7 cellular contexts compared by ENCODE assay signal in genomic region chr7:72891750-72892149, GRCh38. TPM values are rescaled to one million over a fixed set of nuclear protein-coding genes. Genes with fewer than 3 reads are reported as not detected.
DNase-seq lines count a peak whose midpoint lies in the region; ATAC-seq and TF ChIP-seq lines count a peak whose summit lies in the region.
"Not testable (repeated sequence)": the region's sequence is repeated elsewhere in the genome, so short reads cannot be mapped to it uniquely, and the experiment has no call there.

No MANE protein-coding gene starts in this region.

- CTCF ChIA-PET in activated CD8-positive, alpha-beta T cell treated with anti-CD3 and anti-CD28 coated beads for 36 hours (lab: Charles Lee): not testable (repeated sequence)

- not testable (repeated sequence) for H3K4me1 Mint-ChIP-seq in activated CD8-positive, alpha-beta T cell treated with anti-CD3 and anti-CD28 coated beads for 36 hours (ENCODE audit: low read depth); activated T-cell treated with anti-CD3 and anti-CD28 coated beads, Interleukin-2, amount 50 U/mL, for 72 hours (ENCODE audit: low read depth); activated T-helper 2 cell treated with anti-CD3 and anti-CD28 coated beads, Interferon-gamma antibody, Interleukin-2, Interleukin-4, amounts not matched to agents 10 μg/mL and 5 μg/mL and 100 μg/mL, durations not matched to agents 14 hours and 24 hours and 36 hours (ENCODE audit: low read depth)
- H3K4me1 Mint-ChIP-seq in activated naive CD8-positive, alpha-beta T cell treated with anti-CD3 and anti-CD28 coated beads, Interleukin-2, amount 50 U/mL, for 24 hours: peaks cover 10% of the 10 kb centered on the region
- H3K4me1 Mint-ChIP-seq in dendritic cell treated with granulocyte-macrophage colony-stimulating factor and Interleukin-4, amounts not matched to agents 40 ng/mL and 50 ng/mL, for 4 days (ENCODE audit: low read depth): peaks cover 33% of the 10 kb centered on the region
- peaks cover 26% of the 10 kb centered on the region for H3K4me1 Mint-ChIP-seq in stimulated activated effector memory CD8-positive, alpha-beta T cell treated with anti-CD3 and anti-CD28 coated beads, Interleukin-12 subunit alpha, Interleukin-12 subunit beta, amount 100 ng/mL, for 72 hours

- ATAC-seq in HG02610 (IDR thresholded peaks at IDR 0.05; ENCODE audit: unreplicated experiment): peak; percentile 64
- ATAC-seq in activated CD8-positive, alpha-beta T cell treated with anti-CD3 and anti-CD28 coated beads for 36 hours; activated T-cell treated with anti-CD3 and anti-CD28 coated beads, Interleukin-2, amount 50 U/mL, for 72 hours (replicated peaks in 1 of 2); activated naive CD8-positive, alpha-beta T cell treated with anti-CD3 and anti-CD28 coated beads, Interleukin-2, amount 50 U/mL, for 24 hours; stimulated activated effector memory CD8-positive, alpha-beta T cell treated with anti-CD3 and anti-CD28 coated beads, Interleukin-12 subunit alpha, Interleukin-12 subunit beta, amount 100 ng/mL, for 72 hours: not testable (repeated sequence)

- POLR2A ChIA-PET in activated CD8-positive, alpha-beta T cell treated with anti-CD3 and anti-CD28 coated beads for 36 hours (lab: Charles Lee): not testable (repeated sequence)

- peaks cover 37% of the 10 kb centered on the region for H3K36me3 Mint-ChIP-seq in activated CD8-positive, alpha-beta T cell treated with anti-CD3 and anti-CD28 coated beads for 36 hours (ENCODE audit: low read depth)
- peaks cover 7 to 31% of the 10 kb centered on the region in 2 donors for H3K36me3 Mint-ChIP-seq in activated T-cell treated with anti-CD3 and anti-CD28 coated beads, Interleukin-2, amount 50 U/mL, for 72 hours (ENCODE audit: insufficient read depth in 2 of 2)
- H3K36me3 Mint-ChIP-seq in activated T-helper 2 cell treated with anti-CD3 and anti-CD28 coated beads, Interferon-gamma antibody, Interleukin-2, Interleukin-4, amounts not matched to agents 10 μg/mL and 5 μg/mL and 100 μg/mL, durations not matched to agents 14 hours and 24 hours and 36 hours (ENCODE audit: low read depth): peaks cover 51% of the 10 kb centered on the region
- peaks cover 27% of the 10 kb centered on the region for H3K36me3 Mint-ChIP-seq in activated naive CD8-positive, alpha-beta T cell treated with anti-CD3 and anti-CD28 coated beads, Interleukin-2, amount 50 U/mL, for 24 hours (ENCODE audit: low read depth)
- H3K36me3 Mint-ChIP-seq in dendritic cell treated with granulocyte-macrophage colony-stimulating factor and Interleukin-4, amounts not matched to agents 40 ng/mL and 50 ng/mL, for 4 days (ENCODE audit: low read depth): peaks cover 61% of the 10 kb centered on the region
- H3K36me3 Mint-ChIP-seq in stimulated activated effector memory CD8-positive, alpha-beta T cell treated with anti-CD3 and anti-CD28 coated beads, Interleukin-12 subunit alpha, Interleukin-12 subunit beta, amount 100 ng/mL, for 72 hours: peaks cover 98% of the 10 kb centered on the region

- not testable (repeated sequence) for H3K27me3 Mint-ChIP-seq in activated CD8-positive, alpha-beta T cell treated with anti-CD3 and anti-CD28 coated beads for 36 hours; activated T-cell treated with anti-CD3 and anti-CD28 coated beads, Interleukin-2, amount 50 U/mL, for 72 hours (ENCODE audit: low read depth); activated T-helper 2 cell treated with anti-CD3 and anti-CD28 coated beads, Interferon-gamma antibody, Interleukin-2, Interleukin-4, amounts not matched to agents 10 μg/mL and 5 μg/mL and 100 μg/mL, durations not matched to agents 14 hours and 24 hours and 36 hours (ENCODE audit: low read depth); activated naive CD8-positive, alpha-beta T cell treated with anti-CD3 and anti-CD28 coated beads, Interleukin-2, amount 50 U/mL, for 24 hours; dendritic cell treated with granulocyte-macrophage colony-stimulating factor and Interleukin-4, amounts not matched to agents 40 ng/mL and 50 ng/mL, for 4 days

- intact Hi-C loops in activated CD8-positive, alpha-beta T cell treated with anti-CD3 and anti-CD28 coated beads for 36 hours (cut with micrococcal nuclease); activated T-helper 2 cell treated with anti-CD3 and anti-CD28 coated beads, Interferon-gamma antibody, Interleukin-2, Interleukin-4, amounts not matched to agents 10 μg/mL and 5 μg/mL and 100 μg/mL, durations not matched to agents 14 hours and 24 hours and 36 hours (cut with micrococcal nuclease); dendritic cell treated with granulocyte-macrophage colony-stimulating factor and Interleukin-4, amounts not matched to agents 40 ng/mL and 50 ng/mL, for 4 days (cut with micrococcal nuclease): not testable (repeated sequence)

- not testable (repeated sequence) for H3K4me3 Mint-ChIP-seq in activated CD8-positive, alpha-beta T cell treated with anti-CD3 and anti-CD28 coated beads for 36 hours; activated T-cell treated with anti-CD3 and anti-CD28 coated beads, Interleukin-2, amount 50 U/mL, for 72 hours; activated T-helper 2 cell treated with anti-CD3 and anti-CD28 coated beads, Interferon-gamma antibody, Interleukin-2, Interleukin-4, amounts not matched to agents 10 μg/mL and 5 μg/mL and 100 μg/mL, durations not matched to agents 14 hours and 24 hours and 36 hours (ENCODE audit: low read depth); activated naive CD8-positive, alpha-beta T cell treated with anti-CD3 and anti-CD28 coated beads, Interleukin-2, amount 50 U/mL, for 24 hours; dendritic cell treated with granulocyte-macrophage colony-stimulating factor and Interleukin-4, amounts not matched to agents 40 ng/mL and 50 ng/mL, for 4 days; stimulated activated effector memory CD8-positive, alpha-beta T cell treated with anti-CD3 and anti-CD28 coated beads, Interleukin-12 subunit alpha, Interleukin-12 subunit beta, amount 100 ng/mL, for 72 hours

- H3K27ac Mint-ChIP-seq in activated CD8-positive, alpha-beta T cell treated with anti-CD3 and anti-CD28 coated beads for 36 hours: peak overlapping the region; percentile 49
- peak overlapping the region; percentile 3 for H3K27ac Mint-ChIP-seq in activated T-cell treated with anti-CD3 and anti-CD28 coated beads, Interleukin-2, amount 50 U/mL, for 72 hours
- H3K27ac Mint-ChIP-seq in activated T-helper 2 cell treated with anti-CD3 and anti-CD28 coated beads, Interferon-gamma antibody, Interleukin-2, Interleukin-4, amounts not matched to agents 10 μg/mL and 5 μg/mL and 100 μg/mL, durations not matched to agents 14 hours and 24 hours and 36 hours: peak overlapping the region; percentile 2
- peak overlapping the region; percentile 15 for H3K27ac Mint-ChIP-seq in activated naive CD8-positive, alpha-beta T cell treated with anti-CD3 and anti-CD28 coated beads, Interleukin-2, amount 50 U/mL, for 24 hours
- H3K27ac Mint-ChIP-seq in dendritic cell treated with granulocyte-macrophage colony-stimulating factor and Interleukin-4, amounts not matched to agents 40 ng/mL and 50 ng/mL, for 4 days: peak overlapping the region; percentile 59
- H3K27ac Mint-ChIP-seq in stimulated activated effector memory CD8-positive, alpha-beta T cell treated with anti-CD3 and anti-CD28 coated beads, Interleukin-12 subunit alpha, Interleukin-12 subunit beta, amount 100 ng/mL, for 72 hours: peak overlapping the region; percentile 34

- not testable (repeated sequence) for TF ChIP-seq CTCF in activated CD8-positive, alpha-beta T cell treated with anti-CD3 and anti-CD28 coated beads for 36 hours (IDR thresholded peaks at IDR 0.05)

- H3K9me3 Mint-ChIP-seq in activated CD8-positive, alpha-beta T cell treated with anti-CD3 and anti-CD28 coated beads for 36 hours; activated T-cell treated with anti-CD3 and anti-CD28 coated beads, Interleukin-2, amount 50 U/mL, for 72 hours; activated T-helper 2 cell treated with anti-CD3 and anti-CD28 coated beads, Interferon-gamma antibody, Interleukin-2, Interleukin-4, amounts not matched to agents 10 μg/mL and 5 μg/mL and 100 μg/mL, durations not matched to agents 14 hours and 24 hours and 36 hours; activated naive CD8-positive, alpha-beta T cell treated with anti-CD3 and anti-CD28 coated beads, Interleukin-2, amount 50 U/mL, for 24 hours; dendritic cell treated with granulocyte-macrophage colony-stimulating factor and Interleukin-4, amounts not matched to agents 40 ng/mL and 50 ng/mL, for 4 days; stimulated activated effector memory CD8-positive, alpha-beta T cell treated with anti-CD3 and anti-CD28 coated beads, Interleukin-12 subunit alpha, Interleukin-12 subunit beta, amount 100 ng/mL, for 72 hours: not testable (repeated sequence)

- not testable (repeated sequence) for DNase-seq in activated CD8-positive, alpha-beta T cell treated with anti-CD3 and anti-CD28 coated beads for 36 hours; activated T-cell treated with anti-CD3 and anti-CD28 coated beads, Interleukin-2, amount 50 U/mL, for 72 hours; activated T-helper 2 cell treated with anti-CD3 and anti-CD28 coated beads, Interferon-gamma antibody, Interleukin-2, Interleukin-4, amounts not matched to agents 10 μg/mL and 5 μg/mL and 100 μg/mL, durations not matched to agents 14 hours and 24 hours and 36 hours (ENCODE audit: low spot score); activated naive CD8-positive, alpha-beta T cell treated with anti-CD3 and anti-CD28 coated beads, Interleukin-2, amount 50 U/mL, for 24 hours; stimulated activated effector memory CD8-positive, alpha-beta T cell treated with anti-CD3 and anti-CD28 coated beads, Interleukin-12 subunit alpha, Interleukin-12 subunit beta, amount 100 ng/mL, for 72 hours (ENCODE audit: low spot score in 2 of 2)

RNA-seq across cellular contexts. Expression of gene POM121, which starts 33.1 kb away (rescaled TPM):
- 10 to 100 TPM; 72.6 to 73.6 TPM for total RNA-seq in activated CD8-positive, alpha-beta T cell treated with anti-CD3 and anti-CD28 coated beads for 36 hours
- total RNA-seq in activated T-cell treated with anti-CD3 and anti-CD28 coated beads, Interleukin-2, amount 50 U/mL, for 72 hours: 10 to 100 TPM; 63.4 to 68.0 TPM
- total RNA-seq in activated T-helper 2 cell treated with anti-CD3 and anti-CD28 coated beads, Interferon-gamma antibody, Interleukin-2, Interleukin-4, amounts not matched to agents 10 μg/mL and 5 μg/mL and 100 μg/mL, durations not matched to agents 14 hours and 24 hours and 36 hours: 70.6 and 71.4 TPM in 2 replicates

Comparison
In these comparisons a context has a peak if more than half of its experiments do, and no peak if none do; other contexts are left out.
1. H3K27ac Mint-ChIP-seq: peak in every context shown above with its lines; median percentile 59 in dendritic cell treated with granulocyte-macrophage colony-stimulating factor and Interleukin-4, amounts not matched to agents 40 ng/mL and 50 ng/mL, for 4 days; 49 in activated CD8-positive, alpha-beta T cell treated with anti-CD3 and anti-CD28 coated beads for 36 hours; 34 in stimulated activated effector memory CD8-positive, alpha-beta T cell treated with anti-CD3 and anti-CD28 coated beads, Interleukin-12 subunit alpha, Interleukin-12 subunit beta, amount 100 ng/mL, for 72 hours; 15 in activated naive CD8-positive, alpha-beta T cell treated with anti-CD3 and anti-CD28 coated beads, Interleukin-2, amount 50 U/mL, for 24 hours; 3 in activated T-cell treated with anti-CD3 and anti-CD28 coated beads, Interleukin-2, amount 50 U/mL, for 72 hours; 2 in activated T-helper 2 cell treated with anti-CD3 and anti-CD28 coated beads, Interferon-gamma antibody, Interleukin-2, Interleukin-4, amounts not matched to agents 10 μg/mL and 5 μg/mL and 100 μg/mL, durations not matched to agents 14 hours and 24 hours and 36 hours.